1 cellular context compared by ENCODE assay signal in genomic region chr3:188476930-188477329, GRCh38.
TF ChIP-seq lines count a peak whose summit lies in the region.

No MANE protein-coding gene starts in this region.

TF ChIP-seq in WTC11, 78 proteins besides CTCF, POLR2A, EP300 and RAD21 (continued from another document):
- TF ChIP-seq KAT7 (CRISPR knock-in tag; IDR thresholded peaks at IDR 0.05; ENCODE audit: borderline replicate concordance): no peak
- no peak for TF ChIP-seq HMGA2 (CRISPR knock-in tag; IDR thresholded peaks at IDR 0.05)
- TF ChIP-seq, protein P1, sequence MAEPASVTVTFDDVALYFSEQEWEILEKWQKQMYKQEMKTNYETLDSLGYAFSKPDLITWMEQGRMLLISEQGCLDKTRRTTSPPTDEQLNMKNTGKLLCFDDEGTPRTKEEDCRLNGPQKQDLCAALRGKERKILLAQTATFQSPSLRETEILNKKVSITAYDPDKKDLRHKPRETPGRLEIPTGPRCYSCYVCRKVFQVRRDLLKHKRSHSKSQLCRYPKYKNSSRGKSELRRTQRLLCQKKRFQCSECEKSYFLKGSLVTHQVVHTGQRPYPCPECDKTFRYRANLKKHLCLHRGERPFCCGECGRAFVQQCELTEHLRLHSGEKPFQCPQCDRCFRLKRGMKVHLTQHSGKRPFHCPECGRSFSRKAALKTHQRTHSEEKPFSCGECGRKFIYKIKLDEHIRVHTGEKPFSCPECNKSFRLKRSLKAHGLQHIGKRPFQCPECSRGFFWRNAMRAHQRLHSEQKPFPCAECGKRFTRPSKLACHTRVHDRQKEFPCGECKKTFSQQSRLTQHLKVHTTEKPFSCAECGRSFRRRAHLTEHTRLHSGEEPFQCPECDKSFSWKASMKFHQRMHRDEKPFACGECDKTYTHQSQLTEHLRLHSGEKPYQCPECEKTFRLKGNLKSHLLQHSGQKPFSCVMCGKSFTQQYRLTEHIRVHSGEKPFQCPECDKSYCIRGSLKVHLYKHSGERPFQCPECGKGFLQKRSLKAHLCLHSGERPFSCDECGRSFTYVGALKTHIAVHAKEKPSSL (CRISPR knock-in tag; conservative IDR thresholded peaks at IDR 0.05): no peak
